Comparison of ENCODE assay signal across 8 cellular contexts in the genomic region with DNA sequence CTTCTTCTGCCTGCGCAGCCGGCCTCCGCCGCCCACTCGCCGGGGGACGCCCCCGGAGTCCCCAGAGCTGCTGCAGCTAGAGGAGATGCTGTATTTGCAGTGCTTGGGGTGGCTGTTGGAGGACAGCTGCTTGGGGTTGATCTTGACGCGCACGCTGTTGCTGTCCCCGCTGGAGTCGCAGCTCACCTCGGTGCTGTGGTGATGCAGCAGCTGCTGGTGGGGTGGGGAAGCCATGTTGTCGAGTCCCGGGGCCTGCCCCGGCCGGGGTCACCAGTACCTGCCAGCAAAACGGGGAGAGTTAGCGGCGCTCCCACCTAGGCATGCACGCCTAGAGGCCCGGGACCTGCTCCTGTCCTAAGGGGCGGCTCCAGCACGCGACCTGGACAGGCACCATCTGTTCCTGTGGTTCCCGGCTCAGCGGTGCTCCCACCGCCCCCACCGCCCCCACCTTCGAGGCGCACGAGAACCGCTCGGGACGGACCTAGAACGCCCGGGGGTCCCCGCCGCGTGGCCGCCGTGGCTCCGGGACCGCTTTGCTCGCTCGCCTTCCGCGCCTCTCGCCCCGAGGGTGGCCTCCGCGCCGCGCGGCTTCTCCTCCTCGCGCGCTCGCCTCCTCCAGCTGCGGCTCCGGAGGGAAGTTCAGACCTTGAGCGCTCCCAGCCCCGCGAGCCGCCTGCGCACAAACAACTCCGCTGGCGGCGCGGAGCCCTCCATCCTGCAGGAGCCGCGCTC. TPM values are rescaled to one million over a fixed set of nuclear protein-coding genes. Genes with fewer than 3 reads are reported as not detected.
DNase-seq lines count a peak whose midpoint lies in the region; ATAC-seq and TF ChIP-seq lines count a peak whose summit lies in the region.

No MANE protein-coding gene starts in this region.

- ATAC-seq in Right ventricle myocardium inferior (peak; percentile 54), HG03460 (IDR thresholded peaks at IDR 0.05; ENCODE audit: unreplicated experiment) (peak; percentile 25), gastrocnemius medialis (peak; percentile 40 to 49), GM18861 (IDR thresholded peaks at IDR 0.05; ENCODE audit: unreplicated experiment) (no peak)

- H3K9me3 ChIP-seq in gastrocnemius medialis, result no peaks in the 10 kb centered on the region

- DNase-seq in Right ventricle myocardium inferior (ENCODE audit: missing footprints) (peak; percentile 82), cardiac septum (ENCODE audit: low spot score) (no peak), T follicular helper cell (ENCODE audit: low read depth) (peak; percentile 23), astrocyte of the hippocampus (ENCODE audit: low read depth, low spot score) (peak; percentile 87), gastrocnemius medialis (peak; percentile 23 to 53)

- TF ChIP-seq CTCF in gastrocnemius medialis (IDR thresholded peaks at IDR 0.05 in 4 of 5, conservative IDR thresholded peaks at IDR 0.05 in 1 of 5), result no peak

- in situ Hi-C loops in gastrocnemius medialis (cut with MboI; ENCODE audit: low sequenced_read_pairs in 4 of 4), result loop anchor here in 2 of 4 donors (25.0 kb wide), 2 partner anchors 128 to 147 kb away; partner anchors contain the start of gene TFAP4 (in 1 of the 2)

- peak; percentile 48 for TF ChIP-seq POLR2A in gastrocnemius medialis (IDR thresholded peaks at IDR 0.05)

- H3K4me1 ChIP-seq in gastrocnemius medialis, result peaks cover 49 to 54% of the 10 kb centered on the region in 2 donors

- H3K27me3 ChIP-seq in gastrocnemius medialis, result no peaks in the 10 kb centered on the region

- peak overlapping the region; percentile 83 to 93 (median 90) for H3K27ac ChIP-seq in gastrocnemius medialis

- intact Hi-C loops in Right ventricle myocardium inferior (cut with DNase I) (loop anchor here (5.0 to 10.0 kb wide), 4 partner anchors 63 to 209 kb away; no protein-coding TSS in a partner anchor), cardiac septum (cut with DNase I) (loop anchor here (2.0 to 10.0 kb wide), 4 partner anchors 27 to 137 kb away; no protein-coding TSS in a partner anchor), gastrocnemius medialis (cut with DNase I; ENCODE audit: low total_unique reads) (loop anchor here (2.0 to 5.0 kb wide), 3 partner anchors 63 to 503 kb away; partner anchors contain the start of gene SLX4)

- H3K4me3 ChIP-seq in iPS-11a (ENCODE audit: low read depth, low read length) (peak overlapping the region; percentile 58), gastrocnemius medialis (peak overlapping the region; percentile 66 to 82 (median 70))

- H3K36me3 ChIP-seq in gastrocnemius medialis, result no peaks in the 10 kb centered on the region

RNA-seq across cellular contexts. Expression of gene ADCY9, which starts 0.9 kb away (rescaled TPM):
- 48.2 TPM for total RNA-seq in Right ventricle myocardium inferior
- total RNA-seq in cardiac septum, result 44.0 TPM
- 100 to 1,000 TPM in 3 of 4 donors, 10 to 100 TPM in 1; 84.9 to 223 (median 163) TPM for total RNA-seq in gastrocnemius medialis
